In the genomic region with DNA sequence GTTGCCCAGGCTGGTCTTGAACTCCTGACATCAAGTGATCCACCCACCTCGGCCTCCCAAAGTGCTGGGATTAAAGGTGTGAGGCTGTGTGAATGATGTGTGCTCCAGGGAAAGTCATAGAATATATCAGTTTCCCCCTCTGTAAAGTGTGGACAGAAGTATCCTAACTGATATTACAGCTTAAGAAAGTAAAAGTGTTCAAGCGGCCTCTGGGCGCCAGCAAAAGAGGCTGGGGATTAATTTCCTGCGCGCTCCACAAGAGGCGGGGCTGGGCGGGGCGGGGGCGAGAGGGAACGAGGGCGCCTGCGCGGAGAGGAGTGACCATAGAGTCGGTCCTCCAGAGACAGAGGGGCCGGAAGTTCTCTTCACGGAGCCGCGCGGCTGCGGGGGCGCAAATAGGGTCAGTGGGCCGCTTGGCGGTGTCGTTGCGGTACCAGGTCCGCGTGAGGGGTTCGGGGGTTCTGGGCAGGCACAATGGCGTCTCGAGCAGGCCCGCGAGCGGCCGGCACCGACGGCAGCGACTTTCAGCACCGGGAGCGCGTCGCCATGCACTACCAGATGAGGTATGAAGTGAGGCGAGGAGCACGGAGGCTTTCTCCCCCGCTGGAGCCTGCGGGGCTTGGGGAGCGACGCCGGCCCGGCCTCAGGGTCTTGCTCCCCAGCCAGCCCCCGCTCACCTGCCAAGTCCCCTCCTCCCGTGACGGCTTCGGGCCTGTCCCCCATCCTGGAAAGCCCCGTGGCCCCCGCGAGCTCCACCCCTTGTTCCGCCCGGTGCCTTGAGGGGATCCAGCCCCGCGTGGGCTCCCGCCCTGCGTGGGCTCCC, we compare ENCODE assay signal across 1 cellular context.
A peak's percentile ranks its signal among the peaks of the same experiment; 100 is the strongest.
TF ChIP-seq lines count a peak whose summit lies in the region.

Gene JAGN1, plus strand, starts transcription at position 362 of the 823 bp plus-strand sequence. Its CDS starts 113 bp downstream, at position 475.

TF ChIP-seq in HepG2, 621 proteins besides CTCF, POLR2A, EP300 and RAD21 (continued from another document and continues in another):
- TF ChIP-seq, protein P1, sequence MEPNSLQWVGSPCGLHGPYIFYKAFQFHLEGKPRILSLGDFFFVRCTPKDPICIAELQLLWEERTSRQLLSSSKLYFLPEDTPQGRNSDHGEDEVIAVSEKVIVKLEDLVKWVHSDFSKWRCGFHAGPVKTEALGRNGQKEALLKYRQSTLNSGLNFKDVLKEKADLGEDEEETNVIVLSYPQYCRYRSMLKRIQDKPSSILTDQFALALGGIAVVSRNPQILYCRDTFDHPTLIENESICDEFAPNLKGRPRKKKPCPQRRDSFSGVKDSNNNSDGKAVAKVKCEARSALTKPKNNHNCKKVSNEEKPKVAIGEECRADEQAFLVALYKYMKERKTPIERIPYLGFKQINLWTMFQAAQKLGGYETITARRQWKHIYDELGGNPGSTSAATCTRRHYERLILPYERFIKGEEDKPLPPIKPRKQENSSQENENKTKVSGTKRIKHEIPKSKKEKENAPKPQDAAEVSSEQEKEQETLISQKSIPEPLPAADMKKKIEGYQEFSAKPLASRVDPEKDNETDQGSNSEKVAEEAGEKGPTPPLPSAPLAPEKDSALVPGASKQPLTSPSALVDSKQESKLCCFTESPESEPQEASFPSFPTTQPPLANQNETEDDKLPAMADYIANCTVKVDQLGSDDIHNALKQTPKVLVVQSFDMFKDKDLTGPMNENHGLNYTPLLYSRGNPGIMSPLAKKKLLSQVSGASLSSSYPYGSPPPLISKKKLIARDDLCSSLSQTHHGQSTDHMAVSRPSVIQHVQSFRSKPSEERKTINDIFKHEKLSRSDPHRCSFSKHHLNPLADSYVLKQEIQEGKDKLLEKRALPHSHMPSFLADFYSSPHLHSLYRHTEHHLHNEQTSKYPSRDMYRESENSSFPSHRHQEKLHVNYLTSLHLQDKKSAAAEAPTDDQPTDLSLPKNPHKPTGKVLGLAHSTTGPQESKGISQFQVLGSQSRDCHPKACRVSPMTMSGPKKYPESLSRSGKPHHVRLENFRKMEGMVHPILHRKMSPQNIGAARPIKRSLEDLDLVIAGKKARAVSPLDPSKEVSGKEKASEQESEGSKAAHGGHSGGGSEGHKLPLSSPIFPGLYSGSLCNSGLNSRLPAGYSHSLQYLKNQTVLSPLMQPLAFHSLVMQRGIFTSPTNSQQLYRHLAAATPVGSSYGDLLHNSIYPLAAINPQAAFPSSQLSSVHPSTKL (CRISPR knock-in tag; IDR thresholded peaks at IDR 0.05) = peak; percentile 64
- TF ChIP-seq ZSCAN12 (CRISPR knock-in tag; IDR thresholded peaks at IDR 0.05) = peak; percentile 65; the same call in 1 of the 2 replicates
- TF ChIP-seq ATRX (CRISPR knock-in tag; IDR thresholded peaks at IDR 0.05; ENCODE audit: borderline replicate concordance) = no peak
- peak; percentile 74; the same call in 1 of the 2 replicates for TF ChIP-seq HOXD1 (CRISPR knock-in tag; IDR thresholded peaks at IDR 0.05)
- no peak for TF ChIP-seq ZFP36 (IDR thresholded peaks at IDR 0.05; ENCODE audit: borderline replicate concordance, low read depth, low read length, partially characterized antibody)
- peak; percentile 57; the same call in 1 of the 2 replicates for TF ChIP-seq ZNF792 (CRISPR knock-in tag; IDR thresholded peaks at IDR 0.05)
- peak; percentile 41; the same call in 1 of the 2 replicates for TF ChIP-seq ZNF335 (CRISPR knock-in tag; IDR thresholded peaks at IDR 0.05)
- peak; percentile 85 for TF ChIP-seq ZSCAN31 (CRISPR knock-in tag; IDR thresholded peaks at IDR 0.05; ENCODE audit: low read depth)
- no peak for TF ChIP-seq HOXA9 (CRISPR knock-in tag; IDR thresholded peaks at IDR 0.05; ENCODE audit: borderline replicate concordance)
- peak; percentile 90; the same call in 1 of the 2 replicates for TF ChIP-seq ZNF468 (CRISPR knock-in tag; IDR thresholded peaks at IDR 0.05)
- no peak for TF ChIP-seq ZNF34 (CRISPR knock-in tag; IDR thresholded peaks at IDR 0.05; ENCODE audit: borderline replicate concordance)
- TF ChIP-seq ZNF589 (CRISPR knock-in tag; conservative IDR thresholded peaks at IDR 0.05) = no peak
- 0 out of 2 replicates have a peak, but pooled peaks have one; percentile 76 for TF ChIP-seq AKNA (CRISPR knock-in tag; IDR thresholded peaks at IDR 0.05; ENCODE audit: borderline replicate concordance)
- no peak for TF ChIP-seq STAT6 (CRISPR knock-in tag; IDR thresholded peaks at IDR 0.05; ENCODE audit: borderline replicate concordance)
- peak; percentile 87; the same call in 1 of the 2 replicates for TF ChIP-seq ZNF20 (CRISPR knock-in tag; IDR thresholded peaks at IDR 0.05)
- TF ChIP-seq ZNF382 (CRISPR knock-in tag; IDR thresholded peaks at IDR 0.05; ENCODE audit: borderline replicate concordance) = no peak
- TF ChIP-seq, protein P2, sequence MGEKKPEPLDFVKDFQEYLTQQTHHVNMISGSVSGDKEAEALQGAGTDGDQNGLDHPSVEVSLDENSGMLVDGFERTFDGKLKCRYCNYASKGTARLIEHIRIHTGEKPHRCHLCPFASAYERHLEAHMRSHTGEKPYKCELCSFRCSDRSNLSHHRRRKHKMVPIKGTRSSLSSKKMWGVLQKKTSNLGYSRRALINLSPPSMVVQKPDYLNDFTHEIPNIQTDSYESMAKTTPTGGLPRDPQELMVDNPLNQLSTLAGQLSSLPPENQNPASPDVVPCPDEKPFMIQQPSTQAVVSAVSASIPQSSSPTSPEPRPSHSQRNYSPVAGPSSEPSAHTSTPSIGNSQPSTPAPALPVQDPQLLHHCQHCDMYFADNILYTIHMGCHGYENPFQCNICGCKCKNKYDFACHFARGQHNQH (CRISPR knock-in tag; IDR thresholded peaks at IDR 0.05) = peak; percentile 34; the same call in 1 of the 2 replicates
- TF ChIP-seq TCF7 (IDR thresholded peaks at IDR 0.05; ENCODE audit: low read depth) = no peak
- TF ChIP-seq SUZ12 (IDR thresholded peaks at IDR 0.05; ENCODE audit: low read depth, low read length) = no peak
- TF ChIP-seq HNF4A (CRISPR knock-in tag; IDR thresholded peaks at IDR 0.05) = peak; percentile 27; the same call in 1 of the 2 replicates
- TF ChIP-seq MEIS1 (CRISPR knock-in tag; IDR thresholded peaks at IDR 0.05; ENCODE audit: borderline replicate concordance) = no peak; the same call in 1 of the 2 replicates
- TF ChIP-seq ISX (CRISPR knock-in tag; conservative IDR thresholded peaks at IDR 0.05) = peak; percentile 90
- no peak for TF ChIP-seq RAD51 (IDR thresholded peaks at IDR 0.05; ENCODE audit: borderline replicate concordance)
- TF ChIP-seq REST (IDR thresholded peaks at IDR 0.05; ENCODE audit: borderline replicate concordance in 1 of 2, low read depth in 1 of 2, low read length in 2 of 2) = peak in 1 of 2 experiments; percentile 38; a peak in 1 of 4 replicates
- TF ChIP-seq ZNF788 (CRISPR knock-in tag; IDR thresholded peaks at IDR 0.05; ENCODE audit: borderline replicate concordance) = peak; percentile 86; the same call in 1 of the 2 replicates
- no peak for TF ChIP-seq JUNB (CRISPR knock-in tag; IDR thresholded peaks at IDR 0.05; ENCODE audit: borderline replicate concordance)
- TF ChIP-seq MAF1 (CRISPR knock-in tag; IDR thresholded peaks at IDR 0.05; ENCODE audit: borderline replicate concordance) = 0 out of 2 replicates have a peak, but pooled peaks have one; percentile 30
- peak; percentile 60 for TF ChIP-seq TFDP2 (CRISPR knock-in tag; IDR thresholded peaks at IDR 0.05)
- peak; percentile 81 for TF ChIP-seq ZNF501 (CRISPR knock-in tag; IDR thresholded peaks at IDR 0.05)
- no peak for TF ChIP-seq RARA (CRISPR knock-in tag; IDR thresholded peaks at IDR 0.05)
- no peak for TF ChIP-seq CENPBD1 (CRISPR knock-in tag; IDR thresholded peaks at IDR 0.05; ENCODE audit: borderline replicate concordance, low read depth)
